Comparison of ENCODE assay signal across 1 cellular context in the genomic region with DNA sequence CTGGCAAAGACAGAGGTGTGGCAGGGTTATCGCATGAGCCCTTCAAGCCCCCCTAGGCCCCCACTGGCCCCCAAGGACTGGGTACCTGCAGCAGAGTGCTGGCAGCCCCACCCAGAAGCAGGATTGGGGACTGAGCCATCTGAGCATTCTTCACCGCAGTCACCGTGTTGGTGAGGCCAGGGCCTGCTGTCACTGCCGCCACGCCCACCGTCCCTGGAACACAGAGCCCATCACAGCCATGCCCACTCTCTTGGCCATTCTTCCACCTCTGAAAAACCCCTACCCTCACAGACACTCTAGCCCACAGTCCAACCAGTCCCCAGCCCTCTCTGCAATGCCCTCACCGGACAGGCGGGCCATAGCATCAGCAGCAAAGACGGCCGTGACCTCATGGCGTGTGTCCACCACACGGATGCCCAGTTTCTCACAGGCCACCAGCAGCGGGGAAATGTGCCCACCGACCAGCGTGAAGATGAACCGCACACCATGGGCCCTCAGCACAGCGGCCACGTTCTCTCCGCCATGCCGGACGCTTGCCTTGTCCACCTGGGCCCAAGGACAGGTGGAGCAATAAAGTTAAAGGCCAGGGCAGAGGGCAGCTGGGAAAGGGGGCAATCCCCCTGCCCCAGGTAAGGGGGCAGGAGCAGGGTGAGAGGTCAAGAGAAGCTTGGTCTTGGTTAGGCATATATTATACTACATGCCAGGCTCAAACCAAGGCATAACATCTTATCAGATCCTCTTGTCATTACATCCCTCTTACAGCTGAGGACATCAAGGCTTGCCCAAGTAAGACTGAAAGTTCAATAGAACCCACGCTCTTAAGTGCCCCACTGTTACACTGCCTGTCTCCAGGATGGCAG.
TF ChIP-seq lines count a peak whose summit lies in the region.

No MANE protein-coding gene starts in this region.

TF ChIP-seq in SK-N-SH treated with all-trans-retinoic acid at 6 μM for 48 hours, 23 proteins besides CTCF, POLR2A, EP300 and RAD21 (continued from another document):
- no peak for TF ChIP-seq ZC3H10 (CRISPR knock-in tag; IDR thresholded peaks at IDR 0.05)
- no peak for TF ChIP-seq ZNF70 (CRISPR knock-in tag; IDR thresholded peaks at IDR 0.05)
- no peak for TF ChIP-seq ESRRG (CRISPR knock-in tag; IDR thresholded peaks at IDR 0.05)
- TF ChIP-seq, protein P1, sequence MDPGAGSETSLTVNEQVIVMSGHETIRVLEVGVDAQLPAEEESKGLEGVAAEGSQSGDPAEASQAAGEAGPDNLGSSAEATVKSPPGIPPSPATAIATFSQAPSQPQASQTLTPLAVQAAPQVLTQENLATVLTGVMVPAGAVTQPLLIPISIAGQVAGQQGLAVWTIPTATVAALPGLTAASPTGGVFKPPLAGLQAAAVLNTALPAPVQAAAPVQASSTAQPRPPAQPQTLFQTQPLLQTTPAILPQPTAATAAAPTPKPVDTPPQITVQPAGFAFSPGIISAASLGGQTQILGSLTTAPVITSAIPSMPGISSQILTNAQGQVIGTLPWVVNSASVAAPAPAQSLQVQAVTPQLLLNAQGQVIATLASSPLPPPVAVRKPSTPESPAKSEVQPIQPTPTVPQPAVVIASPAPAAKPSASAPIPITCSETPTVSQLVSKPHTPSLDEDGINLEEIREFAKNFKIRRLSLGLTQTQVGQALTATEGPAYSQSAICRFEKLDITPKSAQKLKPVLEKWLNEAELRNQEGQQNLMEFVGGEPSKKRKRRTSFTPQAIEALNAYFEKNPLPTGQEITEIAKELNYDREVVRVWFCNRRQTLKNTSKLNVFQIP (CRISPR knock-in tag; IDR thresholded peaks at IDR 0.05; ENCODE audit: borderline replicate concordance, low read depth) = no peak
- TF ChIP-seq SNAI2 (CRISPR knock-in tag; IDR thresholded peaks at IDR 0.05) = no peak
- no peak for TF ChIP-seq ZNF8 (CRISPR knock-in tag; IDR thresholded peaks at IDR 0.05)
